In the genomic region with DNA sequence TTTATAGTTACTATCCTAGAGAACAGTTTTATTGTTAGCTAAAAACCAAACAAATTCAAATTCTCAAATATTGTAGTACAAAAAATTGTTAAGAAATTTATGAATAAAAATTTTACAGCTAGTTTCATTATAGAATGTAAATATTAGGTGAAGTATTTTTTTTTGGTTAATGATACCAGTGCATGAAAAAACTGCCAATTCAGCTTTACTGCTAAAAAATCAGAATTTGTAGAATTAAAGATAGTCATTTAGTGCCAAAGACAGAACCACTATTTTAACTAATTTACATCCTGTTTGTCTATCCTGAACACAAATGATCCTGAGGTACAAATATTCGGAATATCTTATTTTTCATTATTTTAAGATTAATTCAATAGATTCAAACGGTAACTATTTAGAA, we compare ENCODE assay signal across 15 cellular contexts.
A peak's percentile ranks its signal among the peaks of the same experiment; 100 is the strongest.
DNase-seq lines count a peak whose midpoint lies in the region; ATAC-seq, FAIRE-seq and TF ChIP-seq lines count a peak whose summit lies in the region.
"Had no signal": no experiment of that assay in that cellular context is flagged by ENCODE, and none has a peak within 500 bp of the region (broad histone marks: within the 10 kb centered on the region; RNA-seq: fewer than 3 reads in every experiment).

No MANE protein-coding gene starts in this region.

- H3K9me3 ChIP-seq in A549 (no peaks in the 10 kb centered on the region), Loucy (ENCODE audit: insufficient read depth, low read depth, low read length) (no peaks in the 10 kb centered on the region), small intestine (ENCODE audit: control insufficient read depth, low read depth) (no peaks in the 10 kb centered on the region)
- H3K9me3 ChIP-seq: BLaER1 treated with 17β-estradiol and CSF1 and Interleukin-3, amounts not matched to agents 10 nM and 100 nM; HAP-1 had no signal

- POLR2A ChIA-PET in A549 (lab: Yijun Ruan, JAX), result no interaction called here

- no peaks in the 10 kb centered on the region for H3F3A ChIP-seq in Loucy (ENCODE audit: low read depth)

- H3K27ac ChIP-seq in A549 (no peak overlapping the region), small intestine (ENCODE audit: low read depth in 1 of 2, low read length in 1 of 2) (no peak overlapping the region)
- H3K27ac ChIP-seq: BLaER1 treated with 17β-estradiol and CSF1 and Interleukin-3, amounts not matched to agents 10 nM and 100 nM; GM23248 had no signal

- H3K4me2 ChIP-seq in A549, result no peak overlapping the region
- H3K4me2 ChIP-seq in Loucy (ENCODE audit: low read depth, low read length, poor library complexity, severe bottlenecking), result peak overlapping the region; percentile 28
- H3K4me2 ChIP-seq: BLaER1 treated with 17β-estradiol and CSF1 and Interleukin-3, amounts not matched to agents 10 nM and 100 nM had no signal

- TF ChIP-seq EP300 in A549 (IDR thresholded peaks at IDR 0.05), result no peak

- H3K4me1 ChIP-seq in A549 (no peaks in the 10 kb centered on the region), Loucy (ENCODE audit: insufficient read depth, low read length, poor library complexity, severe bottlenecking) (peaks cover 23% of the 10 kb centered on the region), small intestine (ENCODE audit: control insufficient read depth in 2 of 2, insufficient read depth in 1 of 2, low read depth in 1 of 2, low read length in 1 of 2) (no peaks in the 10 kb centered on the region)
- H3K4me1 ChIP-seq: BLaER1 treated with 17β-estradiol and CSF1 and Interleukin-3, amounts not matched to agents 10 nM and 100 nM had no signal

- WGBS in A549 (ENCODE audit: missing lambda C conversion rate), result 93% methylated on average over 2 of the region's 2 CpGs
- WGBS in small intestine, 3 donors, result 96 to 98% (median 96%) methylated on average over 2 of the region's 2 CpGs

- no peak overlapping the region for H3K4me3 ChIP-seq in A549
- no peak overlapping the region for H3K4me3 ChIP-seq in Loucy (ENCODE audit: low read length, poor library complexity, severe bottlenecking)
- H3K4me3 ChIP-seq in small intestine (ENCODE audit: low read depth in 1 of 2, low read length in 2 of 2), result no peak overlapping the region
- H3K4me3 ChIP-seq: BLaER1 treated with 17β-estradiol and CSF1 and Interleukin-3, amounts not matched to agents 10 nM and 100 nM; GM23248; HAP-1 had no signal

- H3K27me3 ChIP-seq in Loucy (ENCODE audit: insufficient read depth, low read length, poor library complexity, severe bottlenecking) (no peaks in the 10 kb centered on the region), small intestine (ENCODE audit: control insufficient read depth in 2 of 2, insufficient read depth in 2 of 2, low read length in 2 of 2) (no peaks in the 10 kb centered on the region)
- H3K27me3 ChIP-seq: BLaER1 treated with 17β-estradiol and CSF1 and Interleukin-3, amounts not matched to agents 10 nM and 100 nM had no signal

- no peak for ATAC-seq in A549
- ATAC-seq: CD8-positive, alpha-beta T cell had no signal

- no peak for TF ChIP-seq CTCF in A549 (IDR thresholded peaks at IDR 0.05)
- no peak for TF ChIP-seq CTCF in Loucy (conservative IDR thresholded peaks at IDR 0.05; ENCODE audit: low read length)

- no peak overlapping the region for H3K9ac ChIP-seq in Loucy (ENCODE audit: low read depth, low read length, poor library complexity, severe bottlenecking)
- H3K9ac ChIP-seq: BLaER1 treated with 17β-estradiol and CSF1 and Interleukin-3, amounts not matched to agents 10 nM and 100 nM; GM23248 had no signal

- TF ChIP-seq POLR2A in A549 (IDR thresholded peaks at IDR 0.05; ENCODE audit: low read length), result no peak

- no peak for FAIRE-seq in A549 (lab: Jason Lieb, UNC)
- peak; percentile 59 for FAIRE-seq in endometrium (lab: Jason Lieb, UNC)
- FAIRE-seq in small intestine (lab: Jason Lieb, UNC), result peak; percentile 10
- FAIRE-seq: GM12891 had no signal

- 0 out of 2 replicates have a peak, but pooled peaks cover under 1% of the 10 kb centered on the region for H3K79me2 ChIP-seq in Loucy (ENCODE audit: insufficient read depth, low read length)

- DNase-seq in A549 (ENCODE audit: low read depth in 1 of 2, low spot score in 1 of 2), result no peak
- DNase-seq in small intestine, result no peak
- no peak for DNase-seq in GF-D8 (lab: John Stamatoyannopoulos, UW)
- no peak for DNase-seq in NCI-H446 (lab: John Stamatoyannopoulos, UW)
- no peak for DNase-seq in NCI-H2227 treated with DMSO at 0.1 percent for 48 hours (lab: John Stamatoyannopoulos, UW)
- DNase-seq: 8988T; Calu3; CD8-positive, alpha-beta T cell; DMS79 treated with DMSO at 0.1 percent for 48 hours; GM23248 had no signal

- CTCF ChIA-PET in A549 (lab: Yijun Ruan, JAX), result no interaction called here

- H3K36me3 ChIP-seq in Loucy (ENCODE audit: insufficient read depth, low read length), result peaks cover 6% of the 10 kb centered on the region; the same call in 1 of the 2 replicates
- H3K36me3 ChIP-seq in small intestine (ENCODE audit: control insufficient read depth in 2 of 2, insufficient read depth in 2 of 2, low read length in 2 of 2), result no peaks in the 10 kb centered on the region
- H3K36me3 ChIP-seq: HAP-1 had no signal

- no peaks in the 10 kb centered on the region for H4K20me1 ChIP-seq in Loucy (ENCODE audit: insufficient read depth, low read length, poor library complexity, severe bottlenecking)
- H4K20me1 ChIP-seq: BLaER1 treated with 17β-estradiol and CSF1 and Interleukin-3, amounts not matched to agents 10 nM and 100 nM had no signal

- TF ChIP-seq RAD21 in A549 (conservative IDR thresholded peaks at IDR 0.05 in 1 of 2, IDR thresholded peaks at IDR 0.05 in 1 of 2), result no peak

- no peak overlapping the region for H2AFZ ChIP-seq in Loucy (ENCODE audit: low read length)
- H2AFZ ChIP-seq: GM23248 had no signal

- no peaks in the 10 kb centered on the region for H3K9me2 ChIP-seq in Loucy (replicated peaks; ENCODE audit: low read depth, low read length)

TF ChIP-seq in A549, 52 proteins besides CTCF, POLR2A, EP300 and RAD21:
- TF ChIP-seq MAFK (IDR thresholded peaks at IDR 0.05; ENCODE audit: partially characterized antibody) (peak; percentile 56), NFE2L2 (conservative IDR thresholded peaks at IDR 0.05; ENCODE audit: low read length) (no peak)
